Comparison of ENCODE assay signal across 10 cellular contexts in genomic region chr17:71975331-71975801, GRCh38.
DNase-seq lines count a peak whose midpoint lies in the region; ATAC-seq, FAIRE-seq and TF ChIP-seq lines count a peak whose summit lies in the region.
"Had no signal": no experiment of that assay in that cellular context is flagged by ENCODE, and none has a peak within 500 bp of the region (broad histone marks: within the 10 kb centered on the region; RNA-seq: fewer than 3 reads in every experiment).

No MANE protein-coding gene starts in this region.

- H3K4me1 ChIP-seq in heart right ventricle = peaks cover 0 to 19% (median 4%) of the 10 kb centered on the region in 9 donors
- peaks cover 5% of the 10 kb centered on the region for H3K4me1 ChIP-seq in psoas muscle

- peak; percentile 34 for DNase-seq in ELF-1 (ENCODE audit: low read depth, low spot score)
- DNase-seq in heart right ventricle = peak; percentile 52 to 58
- DNase-seq in psoas muscle = peak; percentile 68 to 83
- no peak for DNase-seq in cerebellar nuclear complex (lab: John Stamatoyannopoulos, UW)
- no peak for DNase-seq in frontal cortex (ENCODE audit: low spot score in 2 of 2)
- DNase-seq in T-helper 1 cell = no peak
- DNase-seq: RPMI8226; stimulated activated CD4-positive, alpha-beta T cell treated with anti-CD3 and anti-CD28 coated beads, Interleukin-4, amount 100 ng/mL, for 24 hours had no signal

- WGBS in heart right ventricle, 2 donors = 25 to 34% methylated on average over 13 of the region's 13 CpGs
- 2 to 4% (median 2%) methylated on average over 13 of the region's 13 CpGs for WGBS in psoas muscle, 3 donors

- H3K36me3 ChIP-seq in heart right ventricle (no peaks in the 10 kb centered on the region), psoas muscle (ENCODE audit: insufficient read depth in 1 of 2, low read depth in 1 of 2) (no peaks in the 10 kb centered on the region)

- peak overlapping the region in 9 of 10 donors; percentile 5 to 49 (median 41) for H3K4me3 ChIP-seq in heart right ventricle
- H3K4me3 ChIP-seq in psoas muscle = peak overlapping the region; percentile 66

- TF ChIP-seq CTCF in heart right ventricle (IDR thresholded peaks at IDR 0.05) (no peak), psoas muscle (IDR thresholded peaks at IDR 0.05) (no peak)

- no peaks in the 10 kb centered on the region for H3K27me3 ChIP-seq in heart right ventricle
- no peaks in the 10 kb centered on the region for H3K27me3 ChIP-seq in psoas muscle (ENCODE audit: insufficient read depth in 3 of 3, low read length in 2 of 3)

- peaks cover 0 to 17% (median 0%) of the 10 kb centered on the region in 11 donors for H3K9me3 ChIP-seq in heart right ventricle
- H3K9me3 ChIP-seq in psoas muscle = no peaks in the 10 kb centered on the region

- H3K27ac ChIP-seq in angular gyrus (ENCODE audit: low read depth, low read length) = peak overlapping the region; percentile 19
- peak overlapping the region in 8 of 10 donors; percentile 47 to 80 (median 74) for H3K27ac ChIP-seq in heart right ventricle
- H3K27ac ChIP-seq in psoas muscle = peak overlapping the region; percentile 92

- ATAC-seq in heart right ventricle (peak; percentile 74 to 93 (median 85)), psoas muscle (peak; percentile 71 to 87 (median 83)), HG02852 (IDR thresholded peaks at IDR 0.05; ENCODE audit: unreplicated experiment) (no peak)

- intact Hi-C loops in heart right ventricle (cut with DNase I) (loop anchor here in 1 of 10 donors (10.0 kb wide), 1 partner anchor 129 kb away; no protein-coding TSS in a partner anchor), psoas muscle (cut with DNase I) (loop anchor here in 1 of 2 donors (5.0 to 10.0 kb wide), 2 partner anchors 51 to 147 kb away; partner anchors contain the start of gene SOX9)

- FAIRE-seq in frontal cortex (lab: Jason Lieb, UNC) = no peak

Comparison
In these comparisons a context has a peak if more than half of its experiments do, and no peak if none do; other contexts are left out.
1. DNase-seq: peak in ELF-1 (single experiment), heart right ventricle (2 of 2) and psoas muscle (2 of 2); none in cerebellar nuclear complex (0 of 2), frontal cortex (0 of 2) and T-helper 1 cell (0 of 5).
2. H3K27ac ChIP-seq: peak in every context shown above with its lines; median percentile 92 in psoas muscle; 74 in heart right ventricle; 19 in angular gyrus.